1 cellular context compared by ENCODE assay signal in genomic region chr10:12513775-12514663, GRCh38.
TF ChIP-seq lines count a peak whose summit lies in the region.

No MANE protein-coding gene starts in this region.

TF ChIP-seq in HEK293, 187 proteins besides CTCF, POLR2A, EP300 and RAD21 (continued from another document):
- TF ChIP-seq, protein P1, sequence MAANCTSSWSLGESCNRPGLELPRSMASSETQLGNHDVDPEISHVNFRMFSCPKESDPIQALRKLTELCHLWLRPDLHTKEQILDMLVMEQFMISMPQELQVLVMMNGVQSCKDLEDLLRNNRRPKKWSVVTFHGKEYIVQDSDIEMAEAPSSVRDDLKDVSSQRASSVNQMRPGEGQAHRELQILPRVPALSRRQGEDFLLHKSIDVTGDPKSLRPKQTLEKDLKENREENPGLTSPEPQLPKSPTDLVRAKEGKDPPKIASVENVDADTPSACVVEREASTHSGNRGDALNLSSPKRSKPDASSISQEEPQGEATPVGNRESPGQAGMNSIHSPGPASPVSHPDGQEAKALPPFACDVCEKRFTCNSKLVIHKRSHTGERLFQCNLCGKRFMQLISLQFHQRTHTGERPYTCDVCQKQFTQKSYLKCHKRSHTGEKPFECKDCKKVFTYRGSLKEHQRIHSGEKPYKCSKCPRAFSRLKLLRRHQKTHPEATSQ (tag by site-specific recombination; IDR thresholded peaks at IDR 0.05): no peak
- TF ChIP-seq ZNF521 (tag by site-specific recombination; IDR thresholded peaks at IDR 0.05): no peak
- TF ChIP-seq ZNF792 (tag by site-specific recombination; IDR thresholded peaks at IDR 0.05): no peak
- TF ChIP-seq ZNF549 (tag by site-specific recombination; IDR thresholded peaks at IDR 0.05): no peak
- TF ChIP-seq ZNF214 (tag by site-specific recombination; IDR thresholded peaks at IDR 0.05; ENCODE audit: borderline replicate concordance): no peak
- TF ChIP-seq ZNF530 (tag by site-specific recombination; IDR thresholded peaks at IDR 0.05; ENCODE audit: low read depth): no peak
- TF ChIP-seq, protein P2, sequence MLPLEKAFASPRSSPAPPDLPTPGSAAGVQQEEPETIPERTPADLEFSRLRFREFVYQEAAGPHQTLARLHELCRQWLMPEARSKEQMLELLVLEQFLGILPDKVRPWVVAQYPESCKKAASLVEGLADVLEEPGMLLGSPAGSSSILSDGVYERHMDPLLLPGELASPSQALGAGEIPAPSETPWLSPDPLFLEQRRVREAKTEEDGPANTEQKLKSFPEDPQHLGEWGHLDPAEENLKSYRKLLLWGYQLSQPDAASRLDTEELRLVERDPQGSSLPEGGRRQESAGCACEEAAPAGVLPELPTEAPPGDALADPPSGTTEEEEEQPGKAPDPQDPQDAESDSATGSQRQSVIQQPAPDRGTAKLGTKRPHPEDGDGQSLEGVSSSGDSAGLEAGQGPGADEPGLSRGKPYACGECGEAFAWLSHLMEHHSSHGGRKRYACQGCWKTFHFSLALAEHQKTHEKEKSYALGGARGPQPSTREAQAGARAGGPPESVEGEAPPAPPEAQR (tag by site-specific recombination; IDR thresholded peaks at IDR 0.05): no peak
- TF ChIP-seq ZNF26 (tag by site-specific recombination; IDR thresholded peaks at IDR 0.05): no peak
- no peak for TF ChIP-seq ZNF654 (tag by site-specific recombination; IDR thresholded peaks at IDR 0.05; ENCODE audit: low read depth)
- no peak for TF ChIP-seq ZNF548 (tag by site-specific recombination; IDR thresholded peaks at IDR 0.05)
- no peak for TF ChIP-seq ZNF16 (tag by site-specific recombination; IDR thresholded peaks at IDR 0.05; ENCODE audit: low read depth)
- no peak for TF ChIP-seq PRDM4 (tag by site-specific recombination; IDR thresholded peaks at IDR 0.05)
- TF ChIP-seq ZNF155 (tag by site-specific recombination; IDR thresholded peaks at IDR 0.05): no peak
- peak; percentile 81 for TF ChIP-seq ZNF629 (tag by site-specific recombination; IDR thresholded peaks at IDR 0.05)
- TF ChIP-seq ZNF274 (IDR thresholded peaks at IDR 0.05; ENCODE audit: low read length): no peak
- no peak for TF ChIP-seq ZNF274 (tag by site-specific recombination; IDR thresholded peaks at IDR 0.05; ENCODE audit: borderline replicate concordance)
- no peak for TF ChIP-seq ZNF121 (tag by site-specific recombination; IDR thresholded peaks at IDR 0.05)
- TF ChIP-seq ZNF585B (tag by site-specific recombination; IDR thresholded peaks at IDR 0.05): no peak
- peak; percentile 78 for TF ChIP-seq PRDM1 (tag by site-specific recombination; IDR thresholded peaks at IDR 0.05)
- TF ChIP-seq ZNF555 (tag by site-specific recombination; conservative IDR thresholded peaks at IDR 0.05): no peak
- TF ChIP-seq ZNF433 (tag by site-specific recombination; IDR thresholded peaks at IDR 0.05; ENCODE audit: low read depth): no peak
- no peak for TF ChIP-seq ZNF394 (tag by site-specific recombination; IDR thresholded peaks at IDR 0.05; ENCODE audit: borderline replicate concordance)
- TF ChIP-seq, protein P3, sequence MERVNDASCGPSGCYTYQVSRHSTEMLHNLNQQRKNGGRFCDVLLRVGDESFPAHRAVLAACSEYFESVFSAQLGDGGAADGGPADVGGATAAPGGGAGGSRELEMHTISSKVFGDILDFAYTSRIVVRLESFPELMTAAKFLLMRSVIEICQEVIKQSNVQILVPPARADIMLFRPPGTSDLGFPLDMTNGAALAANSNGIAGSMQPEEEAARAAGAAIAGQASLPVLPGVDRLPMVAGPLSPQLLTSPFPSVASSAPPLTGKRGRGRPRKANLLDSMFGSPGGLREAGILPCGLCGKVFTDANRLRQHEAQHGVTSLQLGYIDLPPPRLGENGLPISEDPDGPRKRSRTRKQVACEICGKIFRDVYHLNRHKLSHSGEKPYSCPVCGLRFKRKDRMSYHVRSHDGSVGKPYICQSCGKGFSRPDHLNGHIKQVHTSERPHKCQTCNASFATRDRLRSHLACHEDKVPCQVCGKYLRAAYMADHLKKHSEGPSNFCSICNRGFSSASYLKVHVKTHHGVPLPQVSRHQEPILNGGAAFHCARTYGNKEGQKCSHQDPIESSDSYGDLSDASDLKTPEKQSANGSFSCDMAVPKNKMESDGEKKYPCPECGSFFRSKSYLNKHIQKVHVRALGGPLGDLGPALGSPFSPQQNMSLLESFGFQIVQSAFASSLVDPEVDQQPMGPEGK (tag by site-specific recombination; IDR thresholded peaks at IDR 0.05): 0 out of 2 replicates have a peak, but pooled peaks have one; percentile 23
- TF ChIP-seq KLF8 (tag by site-specific recombination; IDR thresholded peaks at IDR 0.05): no peak
- TF ChIP-seq ZNF112 (tag by site-specific recombination; IDR thresholded peaks at IDR 0.05): no peak
- peak; percentile 78 for TF ChIP-seq ZEB2 (tag by site-specific recombination; IDR thresholded peaks at IDR 0.05)
- TF ChIP-seq ZFP3 (tag by site-specific recombination; IDR thresholded peaks at IDR 0.05; ENCODE audit: low read depth): no peak
- TF ChIP-seq, protein P4, sequence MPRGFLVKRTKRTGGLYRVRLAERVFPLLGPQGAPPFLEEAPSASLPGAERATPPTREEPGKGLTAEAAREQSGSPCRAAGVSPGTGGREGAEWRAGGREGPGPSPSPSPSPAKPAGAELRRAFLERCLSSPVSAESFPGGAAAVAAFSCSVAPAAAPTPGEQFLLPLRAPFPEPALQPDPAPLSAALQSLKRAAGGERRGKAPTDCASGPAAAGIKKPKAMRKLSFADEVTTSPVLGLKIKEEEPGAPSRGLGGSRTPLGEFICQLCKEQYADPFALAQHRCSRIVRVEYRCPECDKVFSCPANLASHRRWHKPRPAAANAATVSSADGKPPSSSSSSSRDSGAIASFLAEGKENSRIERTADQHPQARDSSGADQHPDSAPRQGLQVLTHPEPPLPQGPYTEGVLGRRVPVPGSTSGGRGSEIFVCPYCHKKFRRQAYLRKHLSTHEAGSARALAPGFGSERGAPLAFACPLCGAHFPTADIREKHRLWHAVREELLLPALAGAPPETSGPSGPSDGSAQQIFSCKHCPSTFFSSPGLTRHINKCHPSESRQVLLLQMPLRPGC (tag by site-specific recombination; IDR thresholded peaks at IDR 0.05): no peak
- no peak for TF ChIP-seq ZNF677 (tag by site-specific recombination; IDR thresholded peaks at IDR 0.05)
- TF ChIP-seq ZNF169 (tag by site-specific recombination; IDR thresholded peaks at IDR 0.05): no peak
